Comparison of ENCODE assay signal across 15 cellular contexts in the genomic region with DNA sequence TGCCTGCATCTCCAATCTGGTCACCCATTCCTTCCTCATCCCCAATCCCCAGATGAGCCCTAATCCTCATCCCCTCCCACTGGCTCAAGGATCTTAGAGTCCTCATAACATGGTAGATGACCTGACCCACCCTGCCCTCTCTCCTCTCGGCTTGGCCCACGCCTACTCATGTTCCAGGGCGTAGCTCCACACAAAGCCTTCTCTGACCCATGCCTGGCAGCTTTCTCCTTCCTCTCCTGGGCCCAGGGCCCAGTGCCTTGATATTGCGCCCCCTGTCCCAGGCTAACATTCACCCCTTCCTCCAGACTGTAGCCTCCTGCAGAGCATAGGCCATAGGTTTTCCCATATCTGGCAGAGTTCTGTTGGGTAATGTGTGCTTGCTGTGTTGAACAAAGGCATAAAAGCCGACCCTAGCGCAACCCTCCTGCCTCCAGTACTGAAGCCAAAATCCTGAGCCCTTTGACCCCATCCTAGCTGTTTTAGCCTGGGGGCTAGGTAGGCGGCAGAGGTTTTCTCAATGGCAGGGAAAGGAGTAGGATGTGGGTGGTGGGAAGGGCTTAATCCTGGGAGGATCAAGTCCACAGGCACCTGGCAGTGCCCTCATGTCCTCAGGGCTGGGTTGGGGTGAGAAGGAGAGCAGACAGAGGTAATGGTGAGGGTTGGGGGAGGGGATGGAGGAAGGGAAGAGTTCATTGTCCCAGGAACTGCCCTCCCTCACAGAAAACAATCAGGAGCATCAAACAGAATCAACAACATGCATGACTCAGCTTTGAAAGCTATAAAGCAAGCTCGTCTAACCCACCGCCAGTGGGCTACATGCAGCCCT. TPM values are rescaled to one million over a fixed set of nuclear protein-coding genes. Genes with fewer than 3 reads are reported as not detected.
DNase-seq lines count a peak whose midpoint lies in the region; ATAC-seq and TF ChIP-seq lines count a peak whose summit lies in the region.
"Had no signal": no experiment of that assay in that cellular context is flagged by ENCODE, and none has a peak within 500 bp of the region (broad histone marks: within the 10 kb centered on the region; RNA-seq: fewer than 3 reads in every experiment).

No MANE protein-coding gene starts in this region.

- peaks cover 12% of the 10 kb centered on the region for H3K4me1 ChIP-seq in iPS-20b (ENCODE audit: insufficient read depth, low read length)

- in situ Hi-C loops in GM13977 (cut with MboI; ENCODE audit: low pct_unique_long_range_greater_than_20kb, low sequenced_read_pairs, unreplicated experiment), result no loop called here

- no peak for TF ChIP-seq CTCF in GM13977 (IDR thresholded peaks at IDR 0.05; ENCODE audit: extremely low read depth, insufficient read depth, missing control alignments)

- DNase-seq in activated effector memory CD4-positive, alpha-beta T cell treated with anti-CD3 and anti-CD28 coated beads, Interleukin-2, amount 50 U/mL, for 16 hours, result peak; percentile 36
- DNase-seq in activated effector memory CD4-positive, alpha-beta T cell treated with Interleukin-2 at 50 U/mL for 16 hours, result no peak
- DNase-seq in NCI-H69 (lab: John Stamatoyannopoulos, UW), result peak; percentile 85
- DNase-seq in sciatic nerve (ENCODE audit: low spot score), result peak; percentile 45
- DNase-seq in retina, result no peak
- no peak for DNase-seq in hypothalamus (lab: John Stamatoyannopoulos, UW)
- no peak for DNase-seq in GM13977 (ENCODE audit: low spot score)
- DNase-seq: ACHN; activated T-cell treated with anti-CD3 and anti-CD28 coated beads, Interleukin-2, amount 50 U/mL, for 72 hours; MG63; naive thymus-derived CD4-positive, alpha-beta T cell; NCI-H2081 treated with DMSO at 0.1 percent for 48 hours; stimulated activated CD4-positive, alpha-beta T cell treated with anti-CD3 and anti-CD28 coated beads, Interleukin-1b, Interleukin-23, amount 100 ng/mL, for 48 hours had no signal

- H3K36me3 ChIP-seq in iPS-20b (ENCODE audit: insufficient read depth, low read depth, low read length), result peaks cover 24% of the 10 kb centered on the region

- H3K9me3 ChIP-seq in iPS-20b (ENCODE audit: insufficient read depth, low read depth, low read length), result no peaks in the 10 kb centered on the region
- H3K9me3 ChIP-seq: MG63, thoracic aorta had no signal

- intact Hi-C loops in sciatic nerve (cut with DNase I), result no loop called here

- peak overlapping the region; percentile 90 for H3K27ac ChIP-seq in iPS-20b (ENCODE audit: low read length)
- H3K27ac ChIP-seq: thoracic aorta had no signal

- peak overlapping the region; percentile 53; the same call in 1 of the 2 replicates for H3K9ac ChIP-seq in iPS-20b (ENCODE audit: low read depth, low read length)

- no peaks in the 10 kb centered on the region for H3K27me3 ChIP-seq in iPS-20b (ENCODE audit: insufficient read depth, low read length)
- H3K27me3 ChIP-seq: MG63 had no signal

- H3K4me3 ChIP-seq in iPS-20b (ENCODE audit: low read length), result no peak overlapping the region
- H3K4me3 ChIP-seq: MG63, thoracic aorta had no signal

- peak; percentile 67 for ATAC-seq in sciatic nerve
- ATAC-seq: activated T-cell treated with anti-CD3 and anti-CD28 coated beads, Interleukin-2, amount 50 U/mL, for 72 hours; naive thymus-derived CD4-positive, alpha-beta T cell had no signal

RNA-seq across cellular contexts. Expression of a gene that starts 35.5 kb away (rescaled TPM):
- total RNA-seq in sciatic nerve, result 35.3 TPM

RNA-seq across cellular contexts. Expression of a gene that starts 46.6 kb away (rescaled TPM):
- total RNA-seq in sciatic nerve, result 14.0 TPM

Comparison
In these comparisons a context has a peak if more than half of its experiments do, and no peak if none do; other contexts are left out.
1. DNase-seq: peak in activated effector memory CD4-positive, alpha-beta T cell treated with anti-CD3 and anti-CD28 coated beads, Interleukin-2, amount 50 U/mL, for 16 hours (single experiment), NCI-H69 (single experiment) and sciatic nerve (single experiment); none in activated effector memory CD4-positive, alpha-beta T cell treated with Interleukin-2 at 50 U/mL for 16 hours (single experiment), retina (single experiment), hypothalamus (0 of 51) and GM13977 (single experiment).